Comparison of ENCODE assay signal across 12 cellular contexts in the genomic region with DNA sequence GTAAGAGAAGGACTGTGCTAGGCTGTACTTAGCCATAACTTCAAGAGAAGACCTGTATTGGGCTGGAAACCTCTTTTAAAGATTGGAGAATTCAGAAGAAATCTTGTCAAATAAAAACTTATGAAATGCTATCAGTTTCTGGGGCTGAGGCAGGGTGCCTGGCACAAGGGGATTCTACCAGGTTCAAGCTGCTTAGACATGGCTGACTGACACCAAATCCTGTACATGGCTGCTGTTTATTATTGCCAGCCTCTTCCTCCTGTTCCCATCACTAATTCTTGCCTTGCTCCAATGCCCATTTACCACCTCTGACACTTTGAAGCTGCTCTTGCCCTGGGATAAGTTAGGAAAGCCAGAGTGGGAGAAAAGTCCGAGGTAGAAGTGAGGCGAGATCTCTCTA.
DNase-seq lines count a peak whose midpoint lies in the region; ATAC-seq, FAIRE-seq and TF ChIP-seq lines count a peak whose summit lies in the region.
"Had no signal": no experiment of that assay in that cellular context is flagged by ENCODE, and none has a peak within 500 bp of the region (broad histone marks: within the 10 kb centered on the region; RNA-seq: fewer than 3 reads in every experiment).

No MANE protein-coding gene starts in this region.

- H3K27me3 Mint-ChIP-seq in stimulated activated naive CD8-positive, alpha-beta T cell treated with anti-CD3 and anti-CD28 coated beads, Interleukin-15, Interleukin-2, amounts not matched to agents 100 ng/mL and 50 ng/mL, for 24 hours: no peaks in the 10 kb centered on the region
- no peaks in the 10 kb centered on the region for H3K27me3 Mint-ChIP-seq in T-helper 17 cell

- H3K36me3 ChIP-seq in kidney (ENCODE audit: control insufficient read depth in 1 of 2, insufficient read depth in 2 of 2, low read length in 2 of 2): no peaks in the 10 kb centered on the region

- peaks cover 0 to 3% of the 10 kb centered on the region in 2 donors for H3K4me1 ChIP-seq in kidney (ENCODE audit: control insufficient read depth in 1 of 2, insufficient read depth in 1 of 2, low read depth in 1 of 2, low read length in 2 of 2)

- intact Hi-C loops in kidney (cut with DNase I): no loop called here

- H3K27ac Mint-ChIP-seq in stimulated activated naive CD8-positive, alpha-beta T cell treated with anti-CD3 and anti-CD28 coated beads, Interleukin-15, Interleukin-2, amounts not matched to agents 100 ng/mL and 50 ng/mL, for 24 hours: peak overlapping the region; percentile 92
- peak overlapping the region; percentile 91 for H3K27ac Mint-ChIP-seq in T-helper 17 cell

- H3K4me1 Mint-ChIP-seq in stimulated activated naive CD8-positive, alpha-beta T cell treated with anti-CD3 and anti-CD28 coated beads, Interleukin-15, Interleukin-2, amounts not matched to agents 100 ng/mL and 50 ng/mL, for 24 hours (ENCODE audit: low read depth): peaks cover 91% of the 10 kb centered on the region
- H3K4me1 Mint-ChIP-seq in T-helper 17 cell: peaks cover 68% of the 10 kb centered on the region

- H3K4me3 Mint-ChIP-seq in stimulated activated naive CD8-positive, alpha-beta T cell treated with anti-CD3 and anti-CD28 coated beads, Interleukin-15, Interleukin-2, amounts not matched to agents 100 ng/mL and 50 ng/mL, for 24 hours: peak overlapping the region; percentile 66
- peak overlapping the region; percentile 16 for H3K4me3 Mint-ChIP-seq in T-helper 17 cell

- no peaks in the 10 kb centered on the region for H3K9me3 Mint-ChIP-seq in stimulated activated naive CD8-positive, alpha-beta T cell treated with anti-CD3 and anti-CD28 coated beads, Interleukin-15, Interleukin-2, amounts not matched to agents 100 ng/mL and 50 ng/mL, for 24 hours

- no peak overlapping the region for H3K9ac ChIP-seq in kidney (ENCODE audit: low read length in 2 of 2)

- FAIRE-seq in kidney (lab: Jason Lieb, UNC): no peak
- FAIRE-seq: TTC549 had no signal

- TF ChIP-seq CTCF in kidney (IDR thresholded peaks at IDR 0.05; ENCODE audit: borderline replicate concordance, extremely low read depth, insufficient read depth): no peak

- H3K9me3 ChIP-seq in T-helper 17 cell (ENCODE audit: control insufficient read depth, low read length, poor library complexity, severe bottlenecking) (no peaks in the 10 kb centered on the region), kidney (ENCODE audit: control insufficient read depth in 1 of 2, low read length in 2 of 2) (no peaks in the 10 kb centered on the region)
- H3K9me3 ChIP-seq: mucosa of descending colon had no signal

- no peak overlapping the region for H3K27ac ChIP-seq in kidney (ENCODE audit: low read depth in 2 of 2, low read length in 2 of 2)

- H3K4me3 ChIP-seq in kidney (ENCODE audit: low read length in 2 of 2): no peak overlapping the region
- H3K4me3 ChIP-seq: mucosa of descending colon had no signal

- DNase-seq in stimulated activated naive CD8-positive, alpha-beta T cell treated with anti-CD3 and anti-CD28 coated beads, Interleukin-15, Interleukin-2, amounts not matched to agents 100 U/mL and 50 U/mL, for 24 hours: no peak
- DNase-seq in T-helper 17 cell (no peak), kidney tubule cell (ENCODE audit: low spot score) (peak; percentile 32), NCI-H187 (lab: John Stamatoyannopoulos, UW) (no peak), kidney (no peak), DMS79 (lab: John Stamatoyannopoulos, UW) (no peak)
- DNase-seq: hippocampal formation, mucosa of descending colon, NCI-H1930 had no signal

- peaks cover 28% of the 10 kb centered on the region for H3K36me3 Mint-ChIP-seq in stimulated activated naive CD8-positive, alpha-beta T cell treated with anti-CD3 and anti-CD28 coated beads, Interleukin-15, Interleukin-2, amounts not matched to agents 100 ng/mL and 50 ng/mL, for 24 hours (ENCODE audit: low read depth)
- H3K36me3 Mint-ChIP-seq in T-helper 17 cell (ENCODE audit: low read depth): peaks cover 6% of the 10 kb centered on the region

- no peak for ATAC-seq in stimulated activated naive CD8-positive, alpha-beta T cell treated with anti-CD3 and anti-CD28 coated beads, Interleukin-15, Interleukin-2, amounts not matched to agents 100 U/mL and 50 U/mL, for 24 hours
- no peak for ATAC-seq in T-helper 17 cell
- no peak for ATAC-seq in GM21717 (IDR thresholded peaks at IDR 0.05; ENCODE audit: unreplicated experiment)
